In the genomic region with DNA sequence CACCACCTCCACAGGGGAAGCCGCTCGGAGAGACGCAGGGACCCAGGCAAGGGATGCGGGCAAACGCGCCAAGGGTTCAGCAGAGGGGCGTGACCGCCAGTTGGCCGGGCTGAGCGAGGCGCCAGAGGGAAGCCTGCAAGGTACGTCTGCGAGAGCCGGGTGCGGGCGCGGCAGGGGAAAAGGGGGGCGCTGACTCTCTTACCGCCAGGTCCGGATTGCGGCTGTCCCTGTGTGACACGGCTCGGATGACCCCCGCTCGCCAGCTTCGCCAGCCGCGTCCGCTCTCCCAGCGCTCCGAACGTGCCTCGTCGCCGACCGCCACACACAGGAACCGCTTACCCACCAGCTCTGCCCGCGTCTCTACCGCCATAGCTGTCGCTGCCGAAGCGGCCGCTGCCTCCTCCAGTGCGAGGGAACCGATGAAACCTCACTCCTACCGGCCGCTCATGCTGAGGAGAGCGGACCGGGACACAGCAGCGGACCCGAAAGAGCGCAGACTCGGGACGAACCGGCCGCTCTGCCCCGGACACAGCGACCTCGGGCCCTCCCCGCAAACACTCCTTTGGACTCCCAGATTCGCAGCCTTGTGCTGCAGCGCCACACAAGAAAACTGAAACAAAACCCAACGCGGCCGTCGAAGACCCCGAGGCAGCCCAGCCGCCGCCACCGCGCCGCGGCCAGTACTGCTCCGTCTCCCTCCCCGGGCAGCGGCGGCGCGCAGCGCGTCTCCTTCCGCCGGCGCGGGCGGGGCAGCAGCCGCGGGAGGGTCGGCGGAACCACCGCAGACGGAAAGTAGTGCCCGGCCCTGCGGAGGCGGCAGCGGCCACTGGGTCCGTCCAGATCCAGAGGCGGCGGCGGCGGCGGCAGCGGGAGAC, we compare ENCODE assay signal across 8 cellular contexts. TPM values are rescaled to one million over a fixed set of nuclear protein-coding genes. Genes with fewer than 3 reads are reported as not detected.
DNase-seq lines count a peak whose midpoint lies in the region; ATAC-seq, FAIRE-seq and TF ChIP-seq lines count a peak whose summit lies in the region.

JMJD1C (minus strand) TSS at position 685 of the 875 bp plus-strand sequence; CDS start at position 370, 315 bp downstream.

- DNase-seq in D721Med (ENCODE audit: insufficient read length, low spot score) (peak; percentile 35), HPDE6-E6E7 (ENCODE audit: extremely low spot score) (peak; percentile 55), RCC 7860 (ENCODE audit: low spot score) (peak; percentile 61), fibroblast of lung (ENCODE audit: low read depth in 2 of 2) (peak; percentile 88 to 91)
- DNase-seq in activated T-helper 1 cell treated with anti-CD3 and anti-CD28 coated beads, Interleukin-2, amount 50 U/mL, for 16 hours (ENCODE audit: low read depth in 1 of 2, low spot score in 1 of 2) = peak; percentile 22 to 43
- DNase-seq in naive thymus-derived CD4-positive, alpha-beta T cell = peak; percentile 49 to 72 (median 63)
- peak; percentile 70 for DNase-seq in stimulated activated naive CD8-positive, alpha-beta T cell treated with anti-CD3 and anti-CD28 coated beads, Interleukin-15, Interleukin-2, amounts not matched to agents 100 U/mL and 50 U/mL, for 24 hours

- H3K4me1 ChIP-seq in fibroblast of lung (ENCODE audit: control insufficient read depth, extremely low read depth, insufficient read depth, low read length) = peaks cover 6% of the 10 kb centered on the region
- peaks cover 0 to 16% of the 10 kb centered on the region in 2 donors for H3K4me1 ChIP-seq in naive thymus-derived CD4-positive, alpha-beta T cell (ENCODE audit: control insufficient read depth in 2 of 2, insufficient read depth in 2 of 2, low read length in 2 of 2)

- H2AFZ ChIP-seq in fibroblast of lung (ENCODE audit: low read length) = peak within 1 kb of the TSS; percentile 71

- H3K4me1 Mint-ChIP-seq in naive thymus-derived CD4-positive, alpha-beta T cell = peaks cover 14 to 68% (median 34%) of the 10 kb centered on the region in 7 donors

- ATAC-seq in GM19463 (IDR thresholded peaks at IDR 0.05; ENCODE audit: unreplicated experiment) = peak; percentile 65
- ATAC-seq in naive thymus-derived CD4-positive, alpha-beta T cell = peak; percentile 85
- ATAC-seq in stimulated activated naive CD8-positive, alpha-beta T cell treated with anti-CD3 and anti-CD28 coated beads, Interleukin-15, Interleukin-2, amounts not matched to agents 100 U/mL and 50 U/mL, for 24 hours = peak; percentile 85

- H3K4me3 ChIP-seq in fibroblast of lung (replicated peaks in 1 of 4; ENCODE audit: control extremely low read depth in 1 of 4, insufficient read depth in 1 of 4, low read depth in 3 of 4, low read length in 4 of 4) = peak within 1 kb of the TSS; percentile 81 to 97 (median 92)
- peak within 1 kb of the TSS; percentile 89 for H3K4me3 ChIP-seq in naive thymus-derived CD4-positive, alpha-beta T cell (ENCODE audit: low read length)

- peaks cover 0 to 2% (median 0%) of the 10 kb centered on the region in 11 donors for H3K9me3 Mint-ChIP-seq in naive thymus-derived CD4-positive, alpha-beta T cell

- no peaks in the 10 kb centered on the region for H3K27me3 ChIP-seq in fibroblast of lung (ENCODE audit: control insufficient read depth, insufficient read depth, low read length)
- no peaks in the 10 kb centered on the region for H3K27me3 ChIP-seq in naive thymus-derived CD4-positive, alpha-beta T cell (ENCODE audit: control insufficient read depth in 2 of 2, insufficient read depth in 2 of 2, low read length in 2 of 2)

- POLR2A ChIA-PET in naive thymus-derived CD4-positive, alpha-beta T cell (lab: Charles Lee) = interaction anchor here (0.6 to 1.7 kb wide), 7 partner anchors 8 to 204 kb away, joined by 3 to 4 read pairs (median 3); no protein-coding TSS in a partner anchor

- intact Hi-C loops in naive thymus-derived CD4-positive, alpha-beta T cell (cut with micrococcal nuclease) = loop anchor here (1.0 to 5.0 kb wide), 15 partner anchors 17 to 332 kb away; partner anchors contain the start of genes NRBF2 (in 1 of the 2) and REEP3 (in 1 of the 2)

- peak within 1 kb of the TSS; percentile 84 for H3K4me2 ChIP-seq in fibroblast of lung (ENCODE audit: extremely low read depth, insufficient read depth, low read length)

- CTCF ChIA-PET in naive thymus-derived CD4-positive, alpha-beta T cell (lab: Charles Lee) = interaction anchor here (1.0 kb wide), 1 partner anchor 248 kb away, joined by 3 read pairs; no protein-coding TSS in a partner anchor

- peak within 1 kb of the TSS; percentile 68 to 97 (median 94) for H3K27ac Mint-ChIP-seq in naive thymus-derived CD4-positive, alpha-beta T cell

- no peaks in the 10 kb centered on the region for H3K36me3 ChIP-seq in fibroblast of lung (ENCODE audit: control insufficient read depth, insufficient read depth, low read length)
- H3K36me3 ChIP-seq in naive thymus-derived CD4-positive, alpha-beta T cell (ENCODE audit: control insufficient read depth in 2 of 3, insufficient read depth in 3 of 3, low read length in 3 of 3) = peaks cover 0 to 8% (median 0%) of the 10 kb centered on the region in 3 experiments

- H3K27ac ChIP-seq in fibroblast of lung (ENCODE audit: insufficient read depth, low read length) = peak within 1 kb of the TSS; percentile 97
- H3K27ac ChIP-seq in naive thymus-derived CD4-positive, alpha-beta T cell (ENCODE audit: low read depth, low read length) = peak within 1 kb of the TSS; percentile 86

- H3K9ac ChIP-seq in fibroblast of lung (ENCODE audit: insufficient read depth, low read length) = peak within 1 kb of the TSS; percentile 95

- H3K79me2 ChIP-seq in fibroblast of lung (ENCODE audit: control insufficient read depth, insufficient read depth, low read length) = peaks cover 70% of the 10 kb centered on the region

- TF ChIP-seq CTCF in D721Med (IDR thresholded peaks at IDR 0.05; ENCODE audit: insufficient read depth, missing control alignments) = peak; percentile 6
- TF ChIP-seq CTCF in fibroblast of lung (conservative IDR thresholded peaks at IDR 0.05 in 1 of 2, IDR thresholded peaks at IDR 0.05 in 1 of 2; ENCODE audit: low read depth in 1 of 2, low read length in 2 of 2) = no peak

- H3K36me3 Mint-ChIP-seq in naive thymus-derived CD4-positive, alpha-beta T cell = peaks cover 0 to 2% (median 0%) of the 10 kb centered on the region in 5 donors

- H3K27me3 Mint-ChIP-seq in naive thymus-derived CD4-positive, alpha-beta T cell = peaks cover 0 to 31% (median 0%) of the 10 kb centered on the region in 5 donors

- no peaks in the 10 kb centered on the region for H3K9me3 ChIP-seq in fibroblast of lung (ENCODE audit: control insufficient read depth, insufficient read depth, low read depth, low read length)
- no peaks in the 10 kb centered on the region for H3K9me3 ChIP-seq in naive thymus-derived CD4-positive, alpha-beta T cell (ENCODE audit: control insufficient read depth in 2 of 3, low read length in 3 of 3)

- no peaks in the 10 kb centered on the region for H4K20me1 ChIP-seq in fibroblast of lung (ENCODE audit: control insufficient read depth, extremely low read depth, insufficient read depth, low read length)

- FAIRE-seq in D721Med (lab: Jason Lieb, UNC) = no peak
- FAIRE-seq in RCC 7860 (lab: Jason Lieb, UNC) = no peak

- H3K4me3 Mint-ChIP-seq in naive thymus-derived CD4-positive, alpha-beta T cell = peak within 1 kb of the TSS; percentile 88 to 98 (median 95)

RNA-seq across cellular contexts. Expression of gene JMJD1C, which starts in this region (rescaled TPM):
- 50.3 and 67.0 TPM in 2 replicates for total RNA-seq in fibroblast of lung
- 33.8 and 39.9 TPM in 2 replicates for polyA plus RNA-seq in fibroblast of lung
- polyA plus RNA-seq in fibroblast of lung (2012) = 17.4 and 25.1 TPM in 2 replicates
- 16.4 and 27.7 TPM in 2 replicates for polyA minus RNA-seq in fibroblast of lung (ENCODE audit: low replicate concordance)
- total RNA-seq in naive thymus-derived CD4-positive, alpha-beta T cell = 100 to 1,000 TPM in 4 of 5 experiments, 10 to 100 TPM in 1; 67.6 to 331 (median 137) TPM
- 10 to 100 TPM; 59.0 to 68.4 TPM for polyA plus RNA-seq in naive thymus-derived CD4-positive, alpha-beta T cell

Comparison
In these comparisons a context has a peak if more than half of its experiments do, and no peak if none do; other contexts are left out.
1. Peak in every context shown above with its lines: DNase-seq, ATAC-seq, H3K4me3 ChIP-seq and H3K27ac ChIP-seq.
2. DNase-seq: peak in every context shown above with its lines; median percentile 90 in fibroblast of lung; 70 in stimulated activated naive CD8-positive, alpha-beta T cell treated with anti-CD3 and anti-CD28 coated beads, Interleukin-15, Interleukin-2, amounts not matched to agents 100 U/mL and 50 U/mL, for 24 hours; 63 in naive thymus-derived CD4-positive, alpha-beta T cell; 61 in RCC 7860; 55 in HPDE6-E6E7; 35 in D721Med; 32 in activated T-helper 1 cell treated with anti-CD3 and anti-CD28 coated beads, Interleukin-2, amount 50 U/mL, for 16 hours.